10 cellular contexts compared by ENCODE assay signal in the genomic region with DNA sequence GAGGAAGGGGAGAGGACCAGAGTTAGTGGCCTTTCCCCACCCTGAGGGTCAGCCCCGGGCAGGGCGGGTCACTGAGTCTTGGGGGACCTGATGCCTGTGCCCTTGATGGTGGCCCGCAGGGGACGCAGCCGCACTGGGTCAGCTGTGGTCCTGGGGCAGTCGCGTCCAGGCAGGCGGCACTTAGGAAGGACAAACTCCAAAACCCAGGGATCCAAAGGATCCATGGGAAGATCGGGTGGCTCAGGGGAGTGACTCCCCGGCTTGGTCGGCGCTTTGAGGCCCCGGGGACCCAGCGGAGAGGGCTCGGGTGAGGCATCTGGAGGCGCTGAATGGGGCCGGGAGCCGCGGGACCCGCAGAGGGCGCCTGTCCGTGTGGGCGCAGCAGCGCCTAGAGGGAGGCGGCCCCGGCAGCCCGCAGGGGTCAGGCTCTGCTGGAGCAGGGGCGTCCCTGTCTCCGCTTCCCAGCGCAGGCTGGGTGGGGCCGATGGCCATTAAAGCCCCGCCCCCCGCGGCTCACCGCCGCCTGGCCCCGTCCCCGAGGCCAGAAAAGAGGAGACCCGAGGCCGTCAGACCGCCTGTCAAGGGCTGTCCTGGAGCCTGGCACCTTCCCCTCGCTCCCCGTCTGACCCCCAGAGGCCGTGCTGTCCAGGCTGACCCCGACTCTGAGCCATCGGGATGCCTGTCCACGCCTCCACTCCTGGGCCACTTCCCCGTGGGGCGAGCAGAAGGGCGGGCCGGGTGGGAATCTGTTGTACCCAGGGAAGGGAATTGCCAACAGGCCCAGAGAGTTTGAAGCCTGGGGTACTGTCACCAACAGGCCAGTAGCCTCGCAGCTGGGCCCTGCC. TPM values are rescaled to one million over a fixed set of nuclear protein-coding genes. Genes with fewer than 3 reads are reported as not detected.
DNase-seq lines count a peak whose midpoint lies in the region; ATAC-seq and TF ChIP-seq lines count a peak whose summit lies in the region.
"Had no signal": no experiment of that assay in that cellular context is flagged by ENCODE, and none has a peak within 500 bp of the region (broad histone marks: within the 10 kb centered on the region; RNA-seq: fewer than 3 reads in every experiment).

No MANE protein-coding gene starts in this region.

- CTCF ChIA-PET in SK-N-SH (lab: Yijun Ruan, JAX), result no interaction called here

- H3K4me3 ChIP-seq in SK-N-SH (ENCODE audit: low read depth in 2 of 2, low read length in 1 of 2) (no peak overlapping the region), rectal smooth muscle tissue (ENCODE audit: low read length) (peak overlapping the region; percentile 41)

- no peaks in the 10 kb centered on the region for H4K20me1 ChIP-seq in SK-N-SH (ENCODE audit: insufficient read depth)

- intact Hi-C loops in left ventricle myocardium superior (cut with micrococcal nuclease), result no loop called here

- TF ChIP-seq RAD21 in SK-N-SH (IDR thresholded peaks at IDR 0.05; ENCODE audit: low read length), result no peak

- H3K27ac ChIP-seq in SK-N-SH (ENCODE audit: low read depth in 2 of 2, low read length in 1 of 2), result no peak overlapping the region
- H3K27ac ChIP-seq in rectal smooth muscle tissue (ENCODE audit: low read depth, low read length), result peak overlapping the region; percentile 89

- ATAC-seq in SK-N-SH treated with all-trans-retinoic acid at 6 μM for 48 hours (no peak; the same call in 2 of the 3 replicates), left ventricle myocardium superior (peak; percentile 93), HG03378 (IDR thresholded peaks at IDR 0.05; ENCODE audit: unreplicated experiment) (no peak)

- peaks cover 5 to 7% of the 10 kb centered on the region in 2 experiments; a peak in 2 of 4 replicates for H3K4me1 ChIP-seq in SK-N-SH (ENCODE audit: control insufficient read depth in 1 of 2, insufficient read depth in 2 of 2, low read depth in 1 of 2, low read length in 1 of 2)
- peaks cover 22% of the 10 kb centered on the region for H3K4me1 ChIP-seq in rectal smooth muscle tissue (ENCODE audit: control insufficient read depth, insufficient read depth, low read length)
- H3K4me1 ChIP-seq: Caco-2 had no signal

- no peaks in the 10 kb centered on the region for H3K79me2 ChIP-seq in SK-N-SH (ENCODE audit: insufficient read depth)

- H3K9me2 ChIP-seq in SK-N-SH, result no peaks in the 10 kb centered on the region

- WGBS in SK-N-SH (ENCODE audit: low lambda C conversion rate), result 81% methylated on average over 7 of the region's 52 CpGs

- H3K9ac ChIP-seq in SK-N-SH (no peak overlapping the region), rectal smooth muscle tissue (ENCODE audit: low read length) (no peak overlapping the region)

- no peaks in the 10 kb centered on the region for H3K9me3 ChIP-seq in SK-N-SH
- H3K9me3 ChIP-seq: Caco-2 had no signal

- no peak for TF ChIP-seq CTCF in SK-N-SH (IDR thresholded peaks at IDR 0.05)

- H3F3A ChIP-seq in SK-N-SH (replicated peaks; ENCODE audit: insufficient read depth), result no peaks in the 10 kb centered on the region

- no peaks in the 10 kb centered on the region for H3K27me3 ChIP-seq in SK-N-SH (ENCODE audit: insufficient read depth)
- H3K27me3 ChIP-seq in rectal smooth muscle tissue (ENCODE audit: control insufficient read depth, insufficient read depth, low read length), result no peaks in the 10 kb centered on the region

- no peak overlapping the region for H2AFZ ChIP-seq in SK-N-SH (ENCODE audit: low read depth)

- POLR2A ChIA-PET in SK-N-SH (lab: Yijun Ruan, JAX), result no interaction called here

- DNase-seq in SK-N-SH, result peak; percentile 53
- DNase-seq in activated gamma-delta T cell treated with anti-CD3 and anti-CD28 coated beads, Interleukin-2, amount 50 U/mL, for 16 hours (ENCODE audit: low read depth), result peak; percentile 11
- peak; percentile 84 for DNase-seq in left ventricle myocardium superior
- DNase-seq in NCI-H2227 treated with DMSO at 0.1 percent for 48 hours (lab: John Stamatoyannopoulos, UW), result no peak
- no peak for DNase-seq in NCI-H1105 (lab: John Stamatoyannopoulos, UW)

- H3K4me2 ChIP-seq in SK-N-SH, result no peak overlapping the region

- H3K36me3 ChIP-seq in SK-N-SH (replicated peaks in 1 of 2; ENCODE audit: control insufficient read depth in 1 of 2, insufficient read depth in 2 of 2, low read length in 1 of 2) (no peaks in the 10 kb centered on the region), rectal smooth muscle tissue (ENCODE audit: control insufficient read depth, insufficient read depth, low read length) (no peaks in the 10 kb centered on the region)

- TF ChIP-seq EP300 in SK-N-SH (IDR thresholded peaks at IDR 0.05; ENCODE audit: borderline replicate concordance in 1 of 2, low read depth in 1 of 2, low read length in 1 of 2), result no peak

TF ChIP-seq in SK-N-SH, 30 proteins besides CTCF, POLR2A, EP300 and RAD21 (continues in another document):
- TF ChIP-seq RCOR1 (IDR thresholded peaks at IDR 0.05; ENCODE audit: low read length) (no peak), ELF1 (IDR thresholded peaks at IDR 0.05) (no peak), EZH2phosphoT487 (IDR thresholded peaks at IDR 0.05; ENCODE audit: borderline replicate concordance, low read depth) (no peak), FOXJ3 (CRISPR knock-in tag; IDR thresholded peaks at IDR 0.05) (no peak), GATA2 (CRISPR knock-in tag; IDR thresholded peaks at IDR 0.05) (no peak), RXRA (IDR thresholded peaks at IDR 0.05; ENCODE audit: borderline replicate concordance, low read depth) (no peak)
- TF ChIP-seq, protein P1, sequence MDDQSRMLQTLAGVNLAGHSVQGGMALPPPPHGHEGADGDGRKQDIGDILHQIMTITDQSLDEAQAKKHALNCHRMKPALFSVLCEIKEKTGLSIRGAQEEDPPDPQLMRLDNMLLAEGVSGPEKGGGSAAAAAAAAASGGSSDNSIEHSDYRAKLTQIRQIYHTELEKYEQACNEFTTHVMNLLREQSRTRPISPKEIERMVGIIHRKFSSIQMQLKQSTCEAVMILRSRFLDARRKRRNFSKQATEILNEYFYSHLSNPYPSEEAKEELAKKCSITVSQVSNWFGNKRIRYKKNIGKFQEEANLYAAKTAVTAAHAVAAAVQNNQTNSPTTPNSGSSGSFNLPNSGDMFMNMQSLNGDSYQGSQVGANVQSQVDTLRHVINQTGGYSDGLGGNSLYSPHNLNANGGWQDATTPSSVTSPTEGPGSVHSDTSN (IDR thresholded peaks at IDR 0.05), result no peak
- TF ChIP-seq, protein P2, sequence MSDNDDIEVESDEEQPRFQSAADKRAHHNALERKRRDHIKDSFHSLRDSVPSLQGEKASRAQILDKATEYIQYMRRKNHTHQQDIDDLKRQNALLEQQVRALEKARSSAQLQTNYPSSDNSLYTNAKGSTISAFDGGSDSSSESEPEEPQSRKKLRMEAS (IDR thresholded peaks at IDR 0.05; ENCODE audit: low read depth), result no peak

TF ChIP-seq in SK-N-SH treated with all-trans-retinoic acid at 6 μM for 48 hours, 23 proteins besides CTCF, POLR2A, EP300 and RAD21:
- TF ChIP-seq ARNTL (CRISPR knock-in tag; IDR thresholded peaks at IDR 0.05; ENCODE audit: borderline replicate concordance, low read depth) (no peak), BACH2 (CRISPR knock-in tag; IDR thresholded peaks at IDR 0.05; ENCODE audit: borderline replicate concordance) (no peak), ESRRG (CRISPR knock-in tag; IDR thresholded peaks at IDR 0.05) (no peak)

RNA-seq across cellular contexts. Expression of gene CIDEC, which starts 17.4 kb away (rescaled TPM):
- 0.11 TPM in 1 of 2 replicates, not detected in the other for polyA plus RNA-seq in SK-N-SH (2012; rRNA removed)
- 0.04 and 0.08 TPM in 2 replicates for polyA plus RNA-seq in SK-N-SH (2012; cell fraction: cytosol; rRNA removed)
- not detected in 2 replicates for polyA plus RNA-seq in SK-N-SH (2012; cell fraction: nucleus; rRNA removed)
- total RNA-seq in left ventricle myocardium superior, result 2.5 TPM
- total RNA-seq: T-helper 1 cell treated with Interleukin-12 subunit alpha and Interleukin-12 subunit beta and Interleukin-4 antibody, amounts not matched to agents 30 ng/mL and 1 ng/mL, for 36 hours had no signal

RNA-seq across cellular contexts. Expression of gene RPUSD3, which starts 18.8 kb away (rescaled TPM):
- polyA plus RNA-seq in SK-N-SH (2012; rRNA removed), result 43.4 and 48.0 TPM in 2 replicates
- 21.7 and 28.2 TPM in 2 replicates for polyA plus RNA-seq in SK-N-SH (2012; cell fraction: cytosol; rRNA removed)
- 44.5 and 46.6 TPM in 2 replicates for polyA plus RNA-seq in SK-N-SH (2012; cell fraction: nucleus; rRNA removed)
- 37.9 TPM for total RNA-seq in left ventricle myocardium superior

RNA-seq across cellular contexts. Expression of gene JAGN1, which starts 27.8 kb away (rescaled TPM):
- polyA plus RNA-seq in SK-N-SH (2012; rRNA removed), result 40.9 and 41.6 TPM in 2 replicates
- 33.4 and 42.7 TPM in 2 replicates for polyA plus RNA-seq in SK-N-SH (2012; cell fraction: cytosol; rRNA removed)
- 11.4 and 15.2 TPM in 2 replicates for polyA plus RNA-seq in SK-N-SH (2012; cell fraction: nucleus; rRNA removed)
- 18.4 TPM for total RNA-seq in left ventricle myocardium superior

RNA-seq across cellular contexts. Expression of gene IL17RE, which starts 40.0 kb away (rescaled TPM):
- polyA plus RNA-seq in SK-N-SH (2012; rRNA removed), result 0.76 and 0.95 TPM in 2 replicates
- 0.24 and 0.30 TPM in 2 replicates for polyA plus RNA-seq in SK-N-SH (2012; cell fraction: cytosol; rRNA removed)
- 2.9 and 3.1 TPM in 2 replicates for polyA plus RNA-seq in SK-N-SH (2012; cell fraction: nucleus; rRNA removed)
- 0.45 TPM for total RNA-seq in left ventricle myocardium superior

RNA-seq across cellular contexts. Expression of gene TTLL3, which starts 52.6 kb away (rescaled TPM):
- polyA plus RNA-seq in SK-N-SH (2012; rRNA removed), result 41.6 and 51.9 TPM in 2 replicates
- polyA plus RNA-seq in SK-N-SH (2012; cell fraction: cytosol; rRNA removed), result 7.6 and 9.3 TPM in 2 replicates
- polyA plus RNA-seq in SK-N-SH (2012; cell fraction: nucleus; rRNA removed), result 487 and 518 TPM in 2 replicates
- 11.0 TPM for total RNA-seq in left ventricle myocardium superior

Comparison
In these comparisons a context has a peak if more than half of its experiments do, and no peak if none do; other contexts are left out.
1. DNase-seq: peak in SK-N-SH (single experiment), activated gamma-delta T cell treated with anti-CD3 and anti-CD28 coated beads, Interleukin-2, amount 50 U/mL, for 16 hours (single experiment) and left ventricle myocardium superior (single experiment); none in NCI-H2227 treated with DMSO at 0.1 percent for 48 hours (single experiment) and NCI-H1105 (single experiment).